Comparison of ENCODE assay signal across 11 cellular contexts in genomic region chr19:15047680-15048079, GRCh38. TPM values are rescaled to one million over a fixed set of nuclear protein-coding genes. Genes with fewer than 3 reads are reported as not detected.
"Had no signal": no experiment of that assay in that cellular context is flagged by ENCODE, and none has a peak within 500 bp of the region (broad histone marks: within the 10 kb centered on the region; RNA-seq: fewer than 3 reads in every experiment).

No MANE protein-coding gene starts in this region.

- H3K36me3 ChIP-seq: HAP-1 had no signal

- H3K27ac ChIP-seq: GM23248 had no signal

- H3K4me3 Mint-ChIP-seq: H9, HFFc6 had no signal

- H3K4me1 Mint-ChIP-seq: H9 had no signal

- H3K4me1 ChIP-seq: HAP-1 had no signal

- H3K27ac Mint-ChIP-seq: H9, HFFc6 had no signal

- ATAC-seq: HCT116 had no signal

- FAIRE-seq: H1, H54 had no signal

- H3K9me3 ChIP-seq: HAP-1 had no signal

- H3K9ac ChIP-seq: GM23248 had no signal

- H2AFZ ChIP-seq: GM23248 had no signal

- H3K4me3 ChIP-seq: GM23248, HAP-1 had no signal

- DNase-seq: GM23248, GOT3, H7, H9, HCEC 1CT, HFFc6 had no signal

RNA-seq across cellular contexts. Expression of gene CASP14, which starts 1.6 kb away (rescaled TPM):
- total RNA-seq: GM23248, H1, H4, H7, H9, HFFc6 had no signal
- polyA plus RNA-seq: GM23248, H1 had no signal

RNA-seq across cellular contexts. Expression of gene OR1I1, which starts 34.3 kb away (rescaled TPM):
- total RNA-seq: GM23248, H1, H4, H7, H9, HFFc6 had no signal
- polyA plus RNA-seq: GM23248, H1 had no signal
